19 cellular contexts compared by ENCODE assay signal in genomic region chr5:154211611-154212390, GRCh38. TPM values are rescaled to one million over a fixed set of nuclear protein-coding genes. Genes with fewer than 3 reads are reported as not detected.
DNase-seq lines count a peak whose midpoint lies in the region; ATAC-seq and TF ChIP-seq lines count a peak whose summit lies in the region.
"Had no signal": no experiment of that assay in that cellular context is flagged by ENCODE, and none has a peak within 500 bp of the region (broad histone marks: within the 10 kb centered on the region; RNA-seq: fewer than 3 reads in every experiment).

No MANE protein-coding gene starts in this region.

- peak; percentile 71 for ATAC-seq in activated B cell treated with CpG ODN at 0.5 μM for 24 hours (ENCODE audit: low read depth)
- no peak for ATAC-seq in activated CD4-positive, CD25-positive, alpha-beta regulatory T cell treated with anti-CD3 and anti-CD28 coated beads, Interleukin-2, amount 50 U/mL, for 24 hours
- ATAC-seq: A549, gastrocnemius medialis had no signal

- H3K27ac Mint-ChIP-seq in activated B cell treated with CpG ODN at 0.5 μM for 24 hours = no peak overlapping the region
- H3K27ac Mint-ChIP-seq: activated CD4-positive, alpha-beta memory T cell treated with anti-CD3 and anti-CD28 coated beads, Interleukin-2, amount 10 ng/mL, durations not matched to agents 7 days and 5 days; progenitor cell of endocrine pancreas had no signal

- peaks cover 46% of the 10 kb centered on the region for H3K36me3 Mint-ChIP-seq in activated B cell treated with CpG ODN at 0.5 μM for 24 hours (ENCODE audit: low read depth)

- peaks cover 4% of the 10 kb centered on the region for H3K9me3 Mint-ChIP-seq in activated B cell treated with CpG ODN at 0.5 μM for 24 hours
- H3K9me3 Mint-ChIP-seq: activated CD4-positive, alpha-beta memory T cell treated with anti-CD3 and anti-CD28 coated beads, Interleukin-2, amount 10 ng/mL, durations not matched to agents 7 days and 5 days; activated T-helper 1 cell treated with anti-CD3 and anti-CD28 coated beads, Interleukin-12 subunit alpha, Interleukin-12 subunit beta, Interleukin-2, Interleukin-4 antibody, amounts not matched to agents 30 ng/mL and 10 ng/mL and 1 ng/mL, durations not matched to agents 14 hours and 24 hours and 36 hours had no signal

- no peak for TF ChIP-seq CTCF in activated B cell treated with CpG ODN at 0.5 μM for 24 hours (IDR thresholded peaks at IDR 0.05)
- TF ChIP-seq CTCF in fibroblast of villous mesenchyme (IDR thresholded peaks at IDR 0.05; ENCODE audit: insufficient read depth, low read depth, low read length) = no peak
- TF ChIP-seq CTCF in GM10266 (IDR thresholded peaks at IDR 0.05; ENCODE audit: control insufficient read depth, insufficient read depth, low read depth, missing control alignments) = no peak

- CTCF ChIA-PET in activated B cell treated with CpG ODN at 0.5 μM for 24 hours (lab: Charles Lee) = no interaction called here

- POLR2A ChIA-PET in activated B cell treated with CpG ODN at 0.5 μM for 24 hours (lab: Charles Lee) = no interaction called here

- peaks cover 48% of the 10 kb centered on the region for H3K4me1 Mint-ChIP-seq in activated B cell treated with CpG ODN at 0.5 μM for 24 hours

- intact Hi-C loops in activated B cell treated with CpG ODN at 0.5 μM for 24 hours (cut with micrococcal nuclease) = no loop called here

- no peaks in the 10 kb centered on the region for H3K27me3 Mint-ChIP-seq in activated B cell treated with CpG ODN at 0.5 μM for 24 hours
- H3K27me3 Mint-ChIP-seq: activated CD4-positive, alpha-beta memory T cell treated with anti-CD3 and anti-CD28 coated beads, Interleukin-2, amount 10 ng/mL, durations not matched to agents 7 days and 5 days; progenitor cell of endocrine pancreas had no signal

- H3K4me3 ChIP-seq in fibroblast of villous mesenchyme (ENCODE audit: low read depth, low read length) = no peak overlapping the region
- H3K4me3 ChIP-seq: A549, gastrocnemius medialis, SK-N-MC, transverse colon had no signal

- no peak overlapping the region for H3K4me3 Mint-ChIP-seq in activated B cell treated with CpG ODN at 0.5 μM for 24 hours
- H3K4me3 Mint-ChIP-seq: activated CD4-positive, alpha-beta memory T cell treated with anti-CD3 and anti-CD28 coated beads, Interleukin-2, amount 10 ng/mL, durations not matched to agents 7 days and 5 days; activated T-helper 1 cell treated with anti-CD3 and anti-CD28 coated beads, Interleukin-12 subunit alpha, Interleukin-12 subunit beta, Interleukin-2, Interleukin-4 antibody, amounts not matched to agents 30 ng/mL and 10 ng/mL and 1 ng/mL, durations not matched to agents 14 hours and 24 hours and 36 hours had no signal

- DNase-seq in A172 (ENCODE audit: low spot score) (peak; percentile 83), GM04504 (ENCODE audit: low read depth) (peak; percentile 72), activated B cell treated with CpG ODN at 0.5 μM for 24 hours (no peak), fibroblast of villous mesenchyme (ENCODE audit: low read depth) (peak; percentile 39), NAMALWA (ENCODE audit: low spot score) (no peak), SIG-M5 treated with dmso at 0.1 percent for 504 hours (lab: John Stamatoyannopoulos, UW; ENCODE audit: unreplicated experiment) (no peak), GM10266 (ENCODE audit: extremely low spot score) (no peak)
- DNase-seq: activated CD4-positive, alpha-beta memory T cell treated with anti-CD3 and anti-CD28 coated beads, Interleukin-2, amount 10 ng/mL, durations not matched to agents 7 days and 5 days; Caco-2; gastrocnemius medialis; NCI-H2081; NCI-H526; stimulated activated naive CD4-positive, alpha-beta T cell; transverse colon had no signal

RNA-seq across cellular contexts. Expression of gene GALNT10, which starts 21.3 kb away (rescaled TPM):
- total RNA-seq in A172 (2014; rRNA removed; shearing (Covaris generic)) = 30.4 and 32.3 TPM in 2 replicates
- 32.5 and 41.5 TPM in 2 replicates for total RNA-seq in activated B cell treated with CpG ODN at 0.5 μM for 24 hours
- total RNA-seq in fibroblast of villous mesenchyme = 40.6 and 57.7 TPM in 2 replicates

Comparison
In these comparisons a context has a peak if more than half of its experiments do, and no peak if none do; other contexts are left out.
1. DNase-seq: peak in A172 (single experiment), GM04504 (single experiment) and fibroblast of villous mesenchyme (single experiment); none in activated B cell treated with CpG ODN at 0.5 μM for 24 hours (single experiment), NAMALWA (single experiment), SIG-M5 treated with dmso at 0.1 percent for 504 hours (single experiment) and GM10266 (single experiment).